In genomic region chr15:87365221-87365620, GRCh38 we compare ENCODE assay signal across 17 cellular contexts.
DNase-seq lines count a peak whose midpoint lies in the region; ATAC-seq and TF ChIP-seq lines count a peak whose summit lies in the region.
"Had no signal": no experiment of that assay in that cellular context is flagged by ENCODE, and none has a peak within 500 bp of the region (broad histone marks: within the 10 kb centered on the region; RNA-seq: fewer than 3 reads in every experiment).

No MANE protein-coding gene starts in this region.

- peak overlapping the region in 1 of 2 experiments; percentile 55; a peak in 2 of 4 replicates for H3K27ac ChIP-seq in SK-N-SH (ENCODE audit: low read depth in 2 of 2, low read length in 1 of 2)
- H3K27ac ChIP-seq: cardiac muscle cell, neutrophil, SK-N-MC, VCaP had no signal

- no peak for TF ChIP-seq RAD21 in SK-N-SH (IDR thresholded peaks at IDR 0.05; ENCODE audit: low read length)

- peak in 1 of 2 experiments; percentile 48; a peak in 1 of 4 replicates for TF ChIP-seq EP300 in SK-N-SH (IDR thresholded peaks at IDR 0.05; ENCODE audit: borderline replicate concordance in 1 of 2, low read depth in 1 of 2, low read length in 1 of 2)

- H3K27me3 ChIP-seq in SK-N-SH (ENCODE audit: insufficient read depth): no peaks in the 10 kb centered on the region
- H3K27me3 ChIP-seq: cardiac muscle cell, neutrophil had no signal

- CTCF ChIA-PET in SK-N-SH (lab: Yijun Ruan, JAX): no interaction called here

- H3K27me3 Mint-ChIP-seq in chondrocyte (ENCODE audit: low read depth): no peaks in the 10 kb centered on the region

- peaks cover 0 to 18% of the 10 kb centered on the region in 2 experiments; a peak in 1 of 4 replicates for H3K4me1 ChIP-seq in SK-N-SH (ENCODE audit: control insufficient read depth in 1 of 2, insufficient read depth in 2 of 2, low read depth in 1 of 2, low read length in 1 of 2)

- 0 out of 2 replicates have a peak overlapping the region, but pooled peaks have one; percentile 17 for H2AFZ ChIP-seq in SK-N-SH (ENCODE audit: low read depth)

- peak overlapping the region; percentile 36 for H3K4me2 ChIP-seq in SK-N-SH

- H3K9ac ChIP-seq in SK-N-SH: no peak overlapping the region; the same call in 1 of the 2 replicates

- no peaks in the 10 kb centered on the region for H3K9me3 ChIP-seq in SK-N-SH
- H3K9me3 ChIP-seq: neutrophil had no signal

- H3K4me1 Mint-ChIP-seq in chondrocyte (ENCODE audit: low read depth): peaks cover 22% of the 10 kb centered on the region

- H3K27ac Mint-ChIP-seq in chondrocyte (ENCODE audit: unreplicated experiment): no peak overlapping the region
- no peak overlapping the region for H3K27ac Mint-ChIP-seq in activated naive CD4-positive, alpha-beta T cell treated with anti-CD3 and anti-CD28 coated beads, Interleukin-2, amount 50 U/mL, for 72 hours

- POLR2A ChIA-PET in SK-N-SH (lab: Yijun Ruan, JAX): no interaction called here

- H4K20me1 ChIP-seq in SK-N-SH (ENCODE audit: insufficient read depth): no peaks in the 10 kb centered on the region

- H3K79me2 ChIP-seq in SK-N-SH (ENCODE audit: insufficient read depth): no peaks in the 10 kb centered on the region

- no peaks in the 10 kb centered on the region for H3K9me2 ChIP-seq in SK-N-SH

- 39% methylated on average over 2 of the region's 2 CpGs for WGBS in SK-N-SH (ENCODE audit: low lambda C conversion rate)

- H3K9me3 Mint-ChIP-seq in chondrocyte (ENCODE audit: low read depth): peaks cover 14% of the 10 kb centered on the region
- H3K9me3 Mint-ChIP-seq in activated naive CD4-positive, alpha-beta T cell treated with anti-CD3 and anti-CD28 coated beads, Interleukin-2, amount 50 U/mL, for 72 hours: peaks cover 4 to 5% of the 10 kb centered on the region in 2 donors

- DNase-seq in GM04503 (ENCODE audit: low read depth) (peak; percentile 65), SK-N-SH (no peak), fibroblast of pulmonary artery (ENCODE audit: low read depth) (peak; percentile 76), skeletal muscle cell (ENCODE audit: low read depth) (peak; percentile 47), chondrocyte (ENCODE audit: low spot score) (no peak), GDM1 (lab: John Stamatoyannopoulos, UW) (no peak), cerebellar cortex (ENCODE audit: low spot score) (no peak)
- DNase-seq in activated naive CD4-positive, alpha-beta T cell treated with anti-CD3 and anti-CD28 coated beads, Interleukin-2, amount 50 U/mL, for 72 hours (ENCODE audit: low spot score in 2 of 2): no peak
- DNase-seq: activated CD8-positive, alpha-beta memory T cell treated with anti-CD3 and anti-CD28 coated beads for 24 hours; activated effector memory CD4-positive, alpha-beta T cell treated with Interleukin-2 at 50 U/mL for 16 hours; MM.1S; stimulated activated naive CD8-positive, alpha-beta T cell treated with anti-CD3 and anti-CD28 coated beads, Interleukin-15, Interleukin-2, amounts not matched to agents 100 U/mL and 50 U/mL, for 24 hours had no signal

- peaks cover 19% of the 10 kb centered on the region for H3F3A ChIP-seq in SK-N-SH (replicated peaks; ENCODE audit: insufficient read depth)

- peaks cover 2% of the 10 kb centered on the region for H3K36me3 Mint-ChIP-seq in chondrocyte (ENCODE audit: low read depth)
- H3K36me3 Mint-ChIP-seq in activated naive CD4-positive, alpha-beta T cell treated with anti-CD3 and anti-CD28 coated beads, Interleukin-2, amount 50 U/mL, for 72 hours: no peaks in the 10 kb centered on the region

- no peaks in the 10 kb centered on the region for H3K36me3 ChIP-seq in SK-N-SH (replicated peaks in 1 of 2; ENCODE audit: control insufficient read depth in 1 of 2, insufficient read depth in 2 of 2, low read length in 1 of 2)
- H3K36me3 ChIP-seq: cardiac muscle cell, neutrophil had no signal

- TF ChIP-seq CTCF in SK-N-SH (IDR thresholded peaks at IDR 0.05) (no peak), fibroblast of pulmonary artery (IDR thresholded peaks at IDR 0.05; ENCODE audit: low read length, missing control alignments) (no peak), chondrocyte (IDR thresholded peaks at IDR 0.05) (no peak)

- H3K4me3 Mint-ChIP-seq in chondrocyte (ENCODE audit: unreplicated experiment): no peak overlapping the region

- no peak for ATAC-seq in activated naive CD4-positive, alpha-beta T cell treated with anti-CD3 and anti-CD28 coated beads, Interleukin-2, amount 50 U/mL, for 72 hours
- ATAC-seq: HCT116; stimulated activated naive CD8-positive, alpha-beta T cell treated with anti-CD3 and anti-CD28 coated beads, Interleukin-15, Interleukin-2, amounts not matched to agents 100 U/mL and 50 U/mL, for 24 hours had no signal

- H3K4me3 ChIP-seq in SK-N-SH (ENCODE audit: low read depth in 2 of 2, low read length in 1 of 2) (no peak overlapping the region), fibroblast of pulmonary artery (replicated peaks; ENCODE audit: low read depth, low read length) (no peak overlapping the region), skeletal muscle cell (ENCODE audit: low read depth, low read length) (no peak overlapping the region)
- H3K4me3 ChIP-seq: cardiac muscle cell, SK-N-MC had no signal

TF ChIP-seq in SK-N-SH, 30 proteins besides CTCF, POLR2A, EP300 and RAD21 (continues in another document):
- TF ChIP-seq PBX3 (IDR thresholded peaks at IDR 0.05): 0 out of 2 replicates have a peak, but pooled peaks have one; percentile 39
- TF ChIP-seq FOXM1 (IDR thresholded peaks at IDR 0.05; ENCODE audit: low read depth): no peak
- TF ChIP-seq ZBTB33 (IDR thresholded peaks at IDR 0.05; ENCODE audit: borderline replicate concordance, low read depth): no peak
- TF ChIP-seq RXRA (IDR thresholded peaks at IDR 0.05; ENCODE audit: borderline replicate concordance, low read depth): no peak
- TF ChIP-seq SMC3 (IDR thresholded peaks at IDR 0.05; ENCODE audit: low read depth, low read length): no peak
- TF ChIP-seq JUND (IDR thresholded peaks at IDR 0.05): peak; percentile 33; the same call in 1 of the 2 replicates
- TF ChIP-seq FOSL2 (IDR thresholded peaks at IDR 0.05; ENCODE audit: borderline replicate concordance, low read depth): peak; percentile 26; the same call in 1 of the 2 replicates
- TF ChIP-seq MEF2A (IDR thresholded peaks at IDR 0.05; ENCODE audit: borderline replicate concordance, low read depth): no peak
- peak; percentile 12; the same call in 1 of the 2 replicates for TF ChIP-seq ELF1 (IDR thresholded peaks at IDR 0.05)
- no peak for TF ChIP-seq MXI1 (IDR thresholded peaks at IDR 0.05; ENCODE audit: low read depth, low read length)
- TF ChIP-seq CHD2 (IDR thresholded peaks at IDR 0.05; ENCODE audit: low read length, partially characterized antibody): no peak
- no peak for TF ChIP-seq YY1 (IDR thresholded peaks at IDR 0.05; ENCODE audit: low read depth)
- TF ChIP-seq USF1 (IDR thresholded peaks at IDR 0.05; ENCODE audit: borderline replicate concordance, low read depth): no peak
- no peak for TF ChIP-seq EZH2phosphoT487 (IDR thresholded peaks at IDR 0.05; ENCODE audit: borderline replicate concordance, low read depth)
- TF ChIP-seq TAF1 (IDR thresholded peaks at IDR 0.05; ENCODE audit: borderline replicate concordance, low read depth, low read length): no peak
- TF ChIP-seq GABPA (IDR thresholded peaks at IDR 0.05; ENCODE audit: low read depth): no peak
- no peak for TF ChIP-seq RFX5 (IDR thresholded peaks at IDR 0.05; ENCODE audit: low read length)
- no peak for TF ChIP-seq TEAD4 (IDR thresholded peaks at IDR 0.05; ENCODE audit: borderline replicate concordance, insufficient read depth)
- no peak for TF ChIP-seq MAX (IDR thresholded peaks at IDR 0.05; ENCODE audit: low read depth)

Comparison
In these comparisons a context has a peak if more than half of its experiments do, and no peak if none do; other contexts are left out.
1. DNase-seq: peak in GM04503 (single experiment), fibroblast of pulmonary artery (single experiment) and skeletal muscle cell (single experiment); none in SK-N-SH (single experiment), chondrocyte (single experiment), activated naive CD4-positive, alpha-beta T cell treated with anti-CD3 and anti-CD28 coated beads, Interleukin-2, amount 50 U/mL, for 72 hours (0 of 2), GDM1 (single experiment) and cerebellar cortex (single experiment).